In the genomic region with DNA sequence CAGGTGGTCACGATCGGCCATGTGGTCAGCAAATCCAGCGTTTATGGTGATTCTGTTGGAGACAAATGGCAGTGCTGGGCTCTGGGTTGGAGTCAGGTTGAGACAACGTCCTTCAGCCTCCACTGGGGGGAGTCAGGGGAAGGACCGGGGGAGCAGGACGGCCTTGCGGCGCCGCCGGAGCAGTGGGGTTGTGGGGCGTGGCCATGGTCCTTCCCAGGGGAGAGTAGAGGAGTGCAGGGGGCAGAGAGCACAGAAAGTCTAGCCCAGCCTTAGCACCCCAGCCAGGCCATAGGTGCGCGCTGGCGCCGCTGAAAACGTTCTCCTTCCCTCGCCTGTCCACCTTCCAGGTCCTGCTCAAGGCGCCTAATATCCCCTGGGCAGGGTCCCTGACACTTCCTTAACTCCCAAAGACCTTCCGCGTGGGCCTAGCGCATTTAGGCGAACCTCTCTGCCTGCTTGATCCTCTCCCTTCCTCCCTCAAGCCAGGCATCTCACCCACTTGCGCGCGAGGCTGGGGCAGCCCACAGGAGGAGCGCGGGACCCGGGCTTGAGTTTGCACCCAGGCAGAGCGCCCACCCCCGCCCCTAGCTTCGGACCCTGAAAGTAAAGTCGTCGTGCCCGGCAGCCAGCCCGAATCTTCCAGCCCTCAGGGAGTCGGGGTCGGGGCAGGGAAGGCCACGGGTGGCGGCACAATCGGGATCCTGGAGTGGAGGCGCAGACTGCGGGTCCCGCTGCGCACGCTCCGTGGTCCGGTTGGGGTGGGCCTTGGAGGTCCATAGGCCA, we compare ENCODE assay signal across 1 cellular context.
TF ChIP-seq lines count a peak whose summit lies in the region.

No MANE protein-coding gene starts in this region.

TF ChIP-seq in SK-N-SH treated with all-trans-retinoic acid at 6 μM for 48 hours, 23 proteins besides CTCF, POLR2A, EP300 and RAD21 (continued from another document):
- TF ChIP-seq, protein P1, sequence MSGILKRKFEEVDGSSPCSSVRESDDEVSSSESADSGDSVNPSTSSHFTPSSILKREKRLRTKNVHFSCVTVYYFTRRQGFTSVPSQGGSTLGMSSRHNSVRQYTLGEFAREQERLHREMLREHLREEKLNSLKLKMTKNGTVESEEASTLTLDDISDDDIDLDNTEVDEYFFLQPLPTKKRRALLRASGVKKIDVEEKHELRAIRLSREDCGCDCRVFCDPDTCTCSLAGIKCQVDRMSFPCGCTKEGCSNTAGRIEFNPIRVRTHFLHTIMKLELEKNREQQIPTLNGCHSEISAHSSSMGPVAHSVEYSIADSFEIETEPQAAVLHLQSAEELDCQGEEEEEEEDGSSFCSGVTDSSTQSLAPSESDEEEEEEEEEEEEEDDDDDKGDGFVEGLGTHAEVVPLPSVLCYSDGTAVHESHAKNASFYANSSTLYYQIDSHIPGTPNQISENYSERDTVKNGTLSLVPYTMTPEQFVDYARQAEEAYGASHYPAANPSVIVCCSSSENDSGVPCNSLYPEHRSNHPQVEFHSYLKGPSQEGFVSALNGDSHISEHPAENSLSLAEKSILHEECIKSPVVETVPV (CRISPR knock-in tag; IDR thresholded peaks at IDR 0.05), result no peak
- TF ChIP-seq ZNF8 (CRISPR knock-in tag; IDR thresholded peaks at IDR 0.05) (no peak), ZFP30 (CRISPR knock-in tag; IDR thresholded peaks at IDR 0.05) (no peak), PPARA (CRISPR knock-in tag; IDR thresholded peaks at IDR 0.05; ENCODE audit: borderline replicate concordance) (no peak), ZNF70 (CRISPR knock-in tag; IDR thresholded peaks at IDR 0.05) (no peak), ESRRG (CRISPR knock-in tag; IDR thresholded peaks at IDR 0.05) (no peak), RARB (CRISPR knock-in tag; IDR thresholded peaks at IDR 0.05) (no peak), ZNF565 (CRISPR knock-in tag; conservative IDR thresholded peaks at IDR 0.05; ENCODE audit: low read depth) (no peak), ARNTL (CRISPR knock-in tag; IDR thresholded peaks at IDR 0.05; ENCODE audit: borderline replicate concordance, low read depth) (no peak), BACH2 (CRISPR knock-in tag; IDR thresholded peaks at IDR 0.05; ENCODE audit: borderline replicate concordance) (no peak), ZFP3 (CRISPR knock-in tag; IDR thresholded peaks at IDR 0.05) (no peak), CSDC2 (CRISPR knock-in tag; IDR thresholded peaks at IDR 0.05) (no peak)
- TF ChIP-seq, protein P2, sequence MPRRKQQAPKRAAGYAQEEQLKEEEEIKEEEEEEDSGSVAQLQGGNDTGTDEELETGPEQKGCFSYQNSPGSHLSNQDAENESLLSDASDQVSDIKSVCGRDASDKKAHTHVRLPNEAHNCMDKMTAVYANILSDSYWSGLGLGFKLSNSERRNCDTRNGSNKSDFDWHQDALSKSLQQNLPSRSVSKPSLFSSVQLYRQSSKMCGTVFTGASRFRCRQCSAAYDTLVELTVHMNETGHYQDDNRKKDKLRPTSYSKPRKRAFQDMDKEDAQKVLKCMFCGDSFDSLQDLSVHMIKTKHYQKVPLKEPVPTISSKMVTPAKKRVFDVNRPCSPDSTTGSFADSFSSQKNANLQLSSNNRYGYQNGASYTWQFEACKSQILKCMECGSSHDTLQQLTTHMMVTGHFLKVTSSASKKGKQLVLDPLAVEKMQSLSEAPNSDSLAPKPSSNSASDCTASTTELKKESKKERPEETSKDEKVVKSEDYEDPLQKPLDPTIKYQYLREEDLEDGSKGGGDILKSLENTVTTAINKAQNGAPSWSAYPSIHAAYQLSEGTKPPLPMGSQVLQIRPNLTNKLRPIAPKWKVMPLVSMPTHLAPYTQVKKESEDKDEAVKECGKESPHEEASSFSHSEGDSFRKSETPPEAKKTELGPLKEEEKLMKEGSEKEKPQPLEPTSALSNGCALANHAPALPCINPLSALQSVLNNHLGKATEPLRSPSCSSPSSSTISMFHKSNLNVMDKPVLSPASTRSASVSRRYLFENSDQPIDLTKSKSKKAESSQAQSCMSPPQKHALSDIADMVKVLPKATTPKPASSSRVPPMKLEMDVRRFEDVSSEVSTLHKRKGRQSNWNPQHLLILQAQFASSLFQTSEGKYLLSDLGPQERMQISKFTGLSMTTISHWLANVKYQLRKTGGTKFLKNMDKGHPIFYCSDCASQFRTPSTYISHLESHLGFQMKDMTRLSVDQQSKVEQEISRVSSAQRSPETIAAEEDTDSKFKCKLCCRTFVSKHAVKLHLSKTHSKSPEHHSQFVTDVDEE (CRISPR knock-in tag; IDR thresholded peaks at IDR 0.05), result no peak
- TF ChIP-seq, protein P3, sequence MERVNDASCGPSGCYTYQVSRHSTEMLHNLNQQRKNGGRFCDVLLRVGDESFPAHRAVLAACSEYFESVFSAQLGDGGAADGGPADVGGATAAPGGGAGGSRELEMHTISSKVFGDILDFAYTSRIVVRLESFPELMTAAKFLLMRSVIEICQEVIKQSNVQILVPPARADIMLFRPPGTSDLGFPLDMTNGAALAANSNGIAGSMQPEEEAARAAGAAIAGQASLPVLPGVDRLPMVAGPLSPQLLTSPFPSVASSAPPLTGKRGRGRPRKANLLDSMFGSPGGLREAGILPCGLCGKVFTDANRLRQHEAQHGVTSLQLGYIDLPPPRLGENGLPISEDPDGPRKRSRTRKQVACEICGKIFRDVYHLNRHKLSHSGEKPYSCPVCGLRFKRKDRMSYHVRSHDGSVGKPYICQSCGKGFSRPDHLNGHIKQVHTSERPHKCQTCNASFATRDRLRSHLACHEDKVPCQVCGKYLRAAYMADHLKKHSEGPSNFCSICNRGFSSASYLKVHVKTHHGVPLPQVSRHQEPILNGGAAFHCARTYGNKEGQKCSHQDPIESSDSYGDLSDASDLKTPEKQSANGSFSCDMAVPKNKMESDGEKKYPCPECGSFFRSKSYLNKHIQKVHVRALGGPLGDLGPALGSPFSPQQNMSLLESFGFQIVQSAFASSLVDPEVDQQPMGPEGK (CRISPR knock-in tag; IDR thresholded peaks at IDR 0.05; ENCODE audit: borderline replicate concordance), result no peak
- TF ChIP-seq, protein P4, sequence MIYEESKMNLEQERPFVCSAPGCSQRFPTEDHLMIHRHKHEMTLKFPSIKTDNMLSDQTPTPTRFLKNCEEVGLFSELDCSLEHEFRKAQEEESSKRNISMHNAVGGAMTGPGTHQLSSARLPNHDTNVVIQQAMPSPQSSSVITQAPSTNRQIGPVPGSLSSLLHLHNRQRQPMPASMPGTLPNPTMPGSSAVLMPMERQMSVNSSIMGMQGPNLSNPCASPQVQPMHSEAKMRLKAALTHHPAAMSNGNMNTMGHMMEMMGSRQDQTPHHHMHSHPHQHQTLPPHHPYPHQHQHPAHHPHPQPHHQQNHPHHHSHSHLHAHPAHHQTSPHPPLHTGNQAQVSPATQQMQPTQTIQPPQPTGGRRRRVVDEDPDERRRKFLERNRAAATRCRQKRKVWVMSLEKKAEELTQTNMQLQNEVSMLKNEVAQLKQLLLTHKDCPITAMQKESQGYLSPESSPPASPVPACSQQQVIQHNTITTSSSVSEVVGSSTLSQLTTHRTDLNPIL (CRISPR knock-in tag; IDR thresholded peaks at IDR 0.05; ENCODE audit: low read depth), result no peak
TF ChIP-seq in SK-N-SH treated with all-trans-retinoic acid at 6 μM for 48 hours: peak in this region for 0.
